Comparison of ENCODE assay signal across 1 cellular context in genomic region chr1:107939256-107939655, GRCh38.
TF ChIP-seq lines count a peak whose summit lies in the region.

No MANE protein-coding gene starts in this region.

TF ChIP-seq in HEK293, 187 proteins besides CTCF, POLR2A, EP300 and RAD21 (continued from another document):
- TF ChIP-seq REST (tag by site-specific recombination; IDR thresholded peaks at IDR 0.05) (peak; percentile 92), KLF7 (tag by site-specific recombination; IDR thresholded peaks at IDR 0.05; ENCODE audit: borderline replicate concordance) (no peak)
